ENCODE assay signal across 23 cellular contexts in genomic region chr20:51420805-51421204, GRCh38.
A peak's percentile ranks its signal among the peaks of the same experiment; 100 is the strongest.
DNase-seq lines count a peak whose midpoint lies in the region; ATAC-seq and TF ChIP-seq lines count a peak whose summit lies in the region.
"Had no signal": no experiment of that assay in that cellular context is flagged by ENCODE, and none has a peak within 500 bp of the region (broad histone marks: within the 10 kb centered on the region; RNA-seq: fewer than 3 reads in every experiment).

No MANE protein-coding gene starts in this region.

- CTCF ChIA-PET in OCI-LY7 (lab: Charles Lee; ENCODE audit: unreplicated experiment): no interaction called here
- CTCF ChIA-PET in HEK293T (lab: Yijun Ruan, JAX): no interaction called here

- peaks cover 4 to 34% of the 10 kb centered on the region in 2 donors for H3K36me3 Mint-ChIP-seq in activated T-cell treated with anti-CD3 and anti-CD28 coated beads, Interleukin-2, amount 50 U/mL, for 72 hours (ENCODE audit: insufficient read depth in 2 of 2)
- peaks cover 38% of the 10 kb centered on the region for H3K36me3 Mint-ChIP-seq in effector memory CD8-positive, alpha-beta T cell (ENCODE audit: insufficient read depth)
- peaks cover 98% of the 10 kb centered on the region for H3K36me3 Mint-ChIP-seq in stimulated activated effector memory CD8-positive, alpha-beta T cell treated with anti-CD3 and anti-CD28 coated beads, Interleukin-12 subunit alpha, Interleukin-12 subunit beta, amount 100 ng/mL, for 72 hours

- peak overlapping the region; percentile 21 for H3K27ac Mint-ChIP-seq in activated T-cell treated with anti-CD3 and anti-CD28 coated beads, Interleukin-2, amount 50 U/mL, for 72 hours
- peak overlapping the region; percentile 88 to 96 for H3K27ac Mint-ChIP-seq in effector memory CD8-positive, alpha-beta T cell
- H3K27ac Mint-ChIP-seq in stimulated activated effector memory CD8-positive, alpha-beta T cell treated with anti-CD3 and anti-CD28 coated beads, Interleukin-12 subunit alpha, Interleukin-12 subunit beta, amount 100 ng/mL, for 72 hours: peak overlapping the region; percentile 7
- H3K27ac Mint-ChIP-seq: HFFc6 had no signal

- H3K9me3 Mint-ChIP-seq in activated T-cell treated with anti-CD3 and anti-CD28 coated beads, Interleukin-2, amount 50 U/mL, for 72 hours: no peaks in the 10 kb centered on the region
- no peaks in the 10 kb centered on the region for H3K9me3 Mint-ChIP-seq in effector memory CD8-positive, alpha-beta T cell
- H3K9me3 Mint-ChIP-seq in stimulated activated effector memory CD8-positive, alpha-beta T cell treated with anti-CD3 and anti-CD28 coated beads, Interleukin-12 subunit alpha, Interleukin-12 subunit beta, amount 100 ng/mL, for 72 hours: no peaks in the 10 kb centered on the region
- H3K9me3 Mint-ChIP-seq: HFFc6 had no signal

- peaks cover 97% of the 10 kb centered on the region for H3K36me3 ChIP-seq in OCI-LY7 (ENCODE audit: insufficient read depth, low read length)
- H3K36me3 ChIP-seq: Peyer's patch had no signal

- no peak for TF ChIP-seq CTCF in OCI-LY7 (conservative IDR thresholded peaks at IDR 0.05; ENCODE audit: low read length)

- peak overlapping the region; percentile 34 for H3K27ac ChIP-seq in OCI-LY7 (ENCODE audit: low read depth, low read length, poor library complexity, severe bottlenecking)
- H3K27ac ChIP-seq: C4-2B, Peyer's patch had no signal

- intact Hi-C loops in OCI-LY7 (cut with micrococcal nuclease; ENCODE audit: unreplicated experiment): no loop called here

- no peaks in the 10 kb centered on the region for H3K9me2 ChIP-seq in OCI-LY7 (ENCODE audit: insufficient read depth, low read length)

- no peak overlapping the region for H3K4me3 ChIP-seq in OCI-LY7 (ENCODE audit: low read depth, low read length, poor library complexity, severe bottlenecking)
- H3K4me3 ChIP-seq: Peyer's patch had no signal

- H3K79me2 ChIP-seq in OCI-LY7 (ENCODE audit: insufficient read depth, low read depth, low read length): no peaks in the 10 kb centered on the region

- H4K20me1 ChIP-seq in OCI-LY7 (ENCODE audit: insufficient read depth, low read length): no peaks in the 10 kb centered on the region

- BruUV-seq in OCI-LY7 (replicated peaks; lab: Mats Ljungman, UMichigan): no TSS peak

- ATAC-seq in activated T-cell treated with anti-CD3 and anti-CD28 coated beads, Interleukin-2, amount 50 U/mL, for 72 hours (replicated peaks in 1 of 2): no peak
- ATAC-seq in effector memory CD8-positive, alpha-beta T cell (replicated peaks): no peak
- ATAC-seq in stimulated activated effector memory CD8-positive, alpha-beta T cell treated with anti-CD3 and anti-CD28 coated beads, Interleukin-12 subunit alpha, Interleukin-12 subunit beta, amount 100 ng/mL, for 72 hours: no peak
- ATAC-seq in HG02970 (IDR thresholded peaks at IDR 0.05; ENCODE audit: low FRiP score, unreplicated experiment): no peak

- H2AFZ ChIP-seq in OCI-LY7 (ENCODE audit: low read length): no peak overlapping the region

- peaks cover 59% of the 10 kb centered on the region for H3K4me1 ChIP-seq in OCI-LY7 (ENCODE audit: insufficient read depth, low read length, poor library complexity, severe bottlenecking)

- no peak overlapping the region for H3K4me3 Mint-ChIP-seq in activated T-cell treated with anti-CD3 and anti-CD28 coated beads, Interleukin-2, amount 50 U/mL, for 72 hours
- H3K4me3 Mint-ChIP-seq in effector memory CD8-positive, alpha-beta T cell: no peak overlapping the region
- H3K4me3 Mint-ChIP-seq in stimulated activated effector memory CD8-positive, alpha-beta T cell treated with anti-CD3 and anti-CD28 coated beads, Interleukin-12 subunit alpha, Interleukin-12 subunit beta, amount 100 ng/mL, for 72 hours: no peak overlapping the region
- H3K4me3 Mint-ChIP-seq: HFFc6 had no signal

- H3K4me2 ChIP-seq in OCI-LY7 (ENCODE audit: low read length): no peak overlapping the region

- no peak for DNase-seq in activated T-cell treated with anti-CD3 and anti-CD28 coated beads, Interleukin-2, amount 50 U/mL, for 72 hours
- DNase-seq in activated T-cell treated with anti-CD3 and anti-CD28 coated beads for 4 hours (no peak), OCI-LY7 (ENCODE audit: low spot score) (no peak), HEK293T (ENCODE audit: extremely low spot score) (no peak), NCI-H2029 (lab: John Stamatoyannopoulos, UW) (no peak)
- DNase-seq in effector memory CD8-positive, alpha-beta T cell: no peak
- DNase-seq in stimulated activated effector memory CD8-positive, alpha-beta T cell treated with anti-CD3 and anti-CD28 coated beads, Interleukin-12 subunit alpha, Interleukin-12 subunit beta, amount 100 ng/mL, for 72 hours (ENCODE audit: low spot score in 2 of 2): no peak
- DNase-seq: 8988T; Caco-2; DMS 273 treated with DMSO at 0.1 percent for 48 hours; DMS79 treated with DMSO at 0.1 percent for 48 hours; HFFc6; NCI-H1105; NCI-H146; NCI-H2029 treated with DMSO at 0.1 percent for 48 hours; NCI-H2171; NCI-H345; NCI-H524; NCI-H774; NK-92 treated with Interleukin-12 subunit alpha and Interleukin-12 subunit beta, amount 100 ng/mL, for 24 hours; Peyer's patch had no signal

- peaks cover 86% of the 10 kb centered on the region for H3K4me1 Mint-ChIP-seq in activated T-cell treated with anti-CD3 and anti-CD28 coated beads, Interleukin-2, amount 50 U/mL, for 72 hours (ENCODE audit: low read depth)
- H3K4me1 Mint-ChIP-seq in effector memory CD8-positive, alpha-beta T cell (ENCODE audit: low read depth in 2 of 2): peaks cover 59 to 64% of the 10 kb centered on the region in 2 donors
- H3K4me1 Mint-ChIP-seq in stimulated activated effector memory CD8-positive, alpha-beta T cell treated with anti-CD3 and anti-CD28 coated beads, Interleukin-12 subunit alpha, Interleukin-12 subunit beta, amount 100 ng/mL, for 72 hours: peaks cover 75% of the 10 kb centered on the region

- POLR2A ChIA-PET in OCI-LY7 (lab: Charles Lee) (interaction anchor here (0.8 kb wide), 1 partner anchor 16 kb away, joined by 3 read pairs; no protein-coding TSS in a partner anchor), HEK293T (lab: Yijun Ruan, JAX) (no interaction called here)

- no peaks in the 10 kb centered on the region for H3K9me3 ChIP-seq in OCI-LY7 (ENCODE audit: low read length)
- H3K9me3 ChIP-seq: Caco-2, Peyer's patch had no signal

- no peaks in the 10 kb centered on the region for H3K27me3 Mint-ChIP-seq in activated T-cell treated with anti-CD3 and anti-CD28 coated beads, Interleukin-2, amount 50 U/mL, for 72 hours (ENCODE audit: low read depth)
- no peaks in the 10 kb centered on the region for H3K27me3 Mint-ChIP-seq in effector memory CD8-positive, alpha-beta T cell

TF ChIP-seq in HEK293T, 16 proteins besides CTCF, POLR2A, EP300 and RAD21:
- TF ChIP-seq CTBP1 (IDR thresholded peaks at IDR 0.05; ENCODE audit: borderline replicate concordance) (no peak), SUZ12 (IDR thresholded peaks at IDR 0.05) (no peak), TARDBP (IDR thresholded peaks at IDR 0.05) (no peak), SP1 (IDR thresholded peaks at IDR 0.05) (no peak), FOXK2 (IDR thresholded peaks at IDR 0.05) (no peak), L3MBTL2 (conservative IDR thresholded peaks at IDR 0.05) (no peak), ELF4 (IDR thresholded peaks at IDR 0.05) (no peak), PKNOX1 (IDR thresholded peaks at IDR 0.05) (no peak), HDGF (IDR thresholded peaks at IDR 0.05; ENCODE audit: borderline replicate concordance) (no peak), ARNT (IDR thresholded peaks at IDR 0.05) (no peak), ZNF384 (IDR thresholded peaks at IDR 0.05) (no peak), LEF1 (IDR thresholded peaks at IDR 0.05; ENCODE audit: borderline replicate concordance) (no peak)

Comparison
In these comparisons a context has a peak if more than half of its experiments do, and no peak if none do; other contexts are left out.
1. H3K27ac Mint-ChIP-seq: peak in every context shown above with its lines; median percentile 92 in effector memory CD8-positive, alpha-beta T cell; 21 in activated T-cell treated with anti-CD3 and anti-CD28 coated beads, Interleukin-2, amount 50 U/mL, for 72 hours; 7 in stimulated activated effector memory CD8-positive, alpha-beta T cell treated with anti-CD3 and anti-CD28 coated beads, Interleukin-12 subunit alpha, Interleukin-12 subunit beta, amount 100 ng/mL, for 72 hours.